In genomic region chr6:118893882-118894424, GRCh38 we compare ENCODE assay signal across 1 cellular context.
TF ChIP-seq lines count a peak whose summit lies in the region.

Gene ASF1A (plus strand): TSS chr6:118894152. CDS start chr6:118894414, 262 bp downstream.

TF ChIP-seq in HepG2, 621 proteins besides CTCF, POLR2A, EP300 and RAD21 (continued from another document and continues in another):
- TF ChIP-seq ZNF280B (CRISPR knock-in tag; IDR thresholded peaks at IDR 0.05; ENCODE audit: borderline replicate concordance): no peak; the same call in 1 of the 2 replicates
- no peak for TF ChIP-seq KDM5B (CRISPR knock-in tag; IDR thresholded peaks at IDR 0.05; ENCODE audit: borderline replicate concordance)
- TF ChIP-seq ZNF619 (CRISPR knock-in tag; IDR thresholded peaks at IDR 0.05): no peak
- no peak for TF ChIP-seq PRPF4 (IDR thresholded peaks at IDR 0.05; ENCODE audit: low read depth, low read length, poor library complexity, severe bottlenecking)
- TF ChIP-seq MYNN (CRISPR knock-in tag; IDR thresholded peaks at IDR 0.05; ENCODE audit: low read depth): no peak
- TF ChIP-seq ATF7 (IDR thresholded peaks at IDR 0.05): no peak
- TF ChIP-seq ATF7 (CRISPR knock-in tag; IDR thresholded peaks at IDR 0.05): no peak; the same call in 1 of the 2 replicates
- no peak for TF ChIP-seq ZUFSP (CRISPR knock-in tag; IDR thresholded peaks at IDR 0.05; ENCODE audit: borderline replicate concordance)
- TF ChIP-seq MEIS1 (CRISPR knock-in tag; IDR thresholded peaks at IDR 0.05; ENCODE audit: borderline replicate concordance): no peak
- no peak for TF ChIP-seq PRDM10 (CRISPR knock-in tag; IDR thresholded peaks at IDR 0.05; ENCODE audit: low read depth)
- TF ChIP-seq SCMH1 (CRISPR knock-in tag; IDR thresholded peaks at IDR 0.05; ENCODE audit: borderline replicate concordance): no peak
- TF ChIP-seq TARDBP (CRISPR knock-in tag; IDR thresholded peaks at IDR 0.05): peak; percentile 87
- peak; percentile 52; the same call in 1 of the 2 replicates for TF ChIP-seq CBX5 (CRISPR knock-in tag; IDR thresholded peaks at IDR 0.05; ENCODE audit: borderline replicate concordance)
- peak; percentile 75; the same call in 1 of the 2 replicates for TF ChIP-seq ZNF205 (CRISPR knock-in tag; IDR thresholded peaks at IDR 0.05)
- peak; percentile 92 for TF ChIP-seq PHF21A (CRISPR knock-in tag; IDR thresholded peaks at IDR 0.05)
- TF ChIP-seq BRCA1 (CRISPR knock-in tag; IDR thresholded peaks at IDR 0.05): no peak
- TF ChIP-seq ZNF18 (CRISPR knock-in tag; IDR thresholded peaks at IDR 0.05; ENCODE audit: insufficient replicate concordance): peak; percentile 24
- no peak for TF ChIP-seq ATRX (CRISPR knock-in tag; IDR thresholded peaks at IDR 0.05; ENCODE audit: borderline replicate concordance)
- no peak for TF ChIP-seq ZNF513 (CRISPR knock-in tag; conservative IDR thresholded peaks at IDR 0.05)
- TF ChIP-seq ZNF777 (CRISPR knock-in tag; IDR thresholded peaks at IDR 0.05): no peak
- peak; percentile 52; the same call in 1 of the 2 replicates for TF ChIP-seq ZBTB34 (CRISPR knock-in tag; IDR thresholded peaks at IDR 0.05)
- TF ChIP-seq ZNF614 (CRISPR knock-in tag; IDR thresholded peaks at IDR 0.05; ENCODE audit: borderline replicate concordance): peak; percentile 70; the same call in 1 of the 2 replicates
- peak; percentile 74 for TF ChIP-seq RBM22 (optimal IDR thresholded peaks at IDR 0.05; ENCODE audit: low read length)
- TF ChIP-seq ZNF879 (CRISPR knock-in tag; IDR thresholded peaks at IDR 0.05): peak; percentile 81; the same call in 1 of the 2 replicates
- TF ChIP-seq FOXA3 (CRISPR knock-in tag; IDR thresholded peaks at IDR 0.05): peak; percentile 59
- TF ChIP-seq TCF7 (IDR thresholded peaks at IDR 0.05; ENCODE audit: low read depth): peak; percentile 57
- no peak for TF ChIP-seq ZNF337 (CRISPR knock-in tag; IDR thresholded peaks at IDR 0.05; ENCODE audit: borderline replicate concordance, low read depth)
- TF ChIP-seq ZNF232 (CRISPR knock-in tag; IDR thresholded peaks at IDR 0.05; ENCODE audit: borderline replicate concordance): 0 out of 2 replicates have a peak, but pooled peaks have one; percentile 27
- peak; percentile 92 for TF ChIP-seq TAF1 (CRISPR knock-in tag; IDR thresholded peaks at IDR 0.05)
- peak in 1 of 2 experiments; percentile 88; a peak in 2 of 4 replicates for TF ChIP-seq KLF16 (CRISPR knock-in tag; IDR thresholded peaks at IDR 0.05)
- TF ChIP-seq ZNF333 (CRISPR knock-in tag; IDR thresholded peaks at IDR 0.05; ENCODE audit: borderline replicate concordance): no peak
- TF ChIP-seq ZNF275 (CRISPR knock-in tag; IDR thresholded peaks at IDR 0.05; ENCODE audit: borderline replicate concordance): 0 out of 2 replicates have a peak, but pooled peaks have one; percentile 17
- no peak for TF ChIP-seq NFATC3 (CRISPR knock-in tag; IDR thresholded peaks at IDR 0.05)
- no peak for TF ChIP-seq MIER2 (CRISPR knock-in tag; IDR thresholded peaks at IDR 0.05)
- no peak for TF ChIP-seq CEBPZ (IDR thresholded peaks at IDR 0.05; ENCODE audit: low read length)
- TF ChIP-seq ZNF549 (CRISPR knock-in tag; IDR thresholded peaks at IDR 0.05): no peak
- no peak for TF ChIP-seq MAFG (CRISPR knock-in tag; IDR thresholded peaks at IDR 0.05)
- TF ChIP-seq ZNF839 (CRISPR knock-in tag; IDR thresholded peaks at IDR 0.05; ENCODE audit: borderline replicate concordance): no peak
- no peak for TF ChIP-seq CBX1 (IDR thresholded peaks at IDR 0.05; ENCODE audit: low read depth)
- no peak for TF ChIP-seq ZNF556 (CRISPR knock-in tag; IDR thresholded peaks at IDR 0.05; ENCODE audit: borderline replicate concordance)
